Comparison of ENCODE assay signal across 1 cellular context in the genomic region with DNA sequence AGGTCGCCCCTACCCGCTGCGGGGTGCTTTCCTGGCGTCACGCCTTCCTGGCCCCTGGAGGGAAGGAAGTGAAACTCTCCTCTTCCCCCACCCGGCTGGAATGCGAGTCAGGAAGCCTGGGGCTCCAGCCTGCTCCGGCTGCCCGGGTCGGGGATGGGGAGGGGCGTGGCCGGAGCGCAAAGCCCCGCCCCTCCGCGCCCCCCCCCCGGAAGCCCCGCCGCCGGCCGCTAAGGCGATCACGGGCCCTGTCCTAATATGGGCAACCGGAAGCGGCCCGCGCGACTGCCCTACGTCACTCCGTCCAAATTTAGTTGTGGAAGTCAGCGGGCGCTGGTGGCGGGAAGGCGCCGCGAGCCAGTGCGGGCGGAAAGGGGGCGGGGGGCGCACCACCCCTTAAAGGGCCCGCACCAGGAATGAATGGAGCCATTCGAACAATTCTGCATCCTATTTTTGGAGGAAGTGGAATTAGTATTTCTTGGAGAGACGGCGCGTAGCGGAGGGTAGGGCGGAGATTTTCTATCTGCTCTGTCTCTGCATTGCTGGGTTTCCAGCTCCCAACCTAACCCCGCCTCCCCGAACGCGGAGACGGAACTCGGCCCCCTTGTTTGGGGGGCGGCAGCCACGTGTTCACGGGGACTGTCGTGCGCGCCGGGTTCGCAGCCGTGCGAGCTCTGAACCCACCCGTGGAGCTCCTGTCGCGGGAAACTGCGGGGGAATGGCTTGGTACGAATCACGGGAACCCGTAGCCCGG.
TF ChIP-seq lines count a peak whose summit lies in the region.

No MANE protein-coding gene starts in this region.

TF ChIP-seq in GM12878, 131 proteins besides CTCF, POLR2A, EP300 and RAD21 (continued from another document and continues in another):
- TF ChIP-seq CUX1 (IDR thresholded peaks at IDR 0.05; ENCODE audit: insufficient replicate concordance, low read depth, low read length): no peak
- TF ChIP-seq SRF (IDR thresholded peaks at IDR 0.05; ENCODE audit: low read depth in 2 of 2, low read length in 2 of 2): peak; percentile 96 to 98
- peak; percentile 38; the same call in 1 of the 2 replicates for TF ChIP-seq CHD2 (IDR thresholded peaks at IDR 0.05; ENCODE audit: borderline replicate concordance, low read depth, low read length)
- no peak for TF ChIP-seq TCF7 (IDR thresholded peaks at IDR 0.05; ENCODE audit: borderline replicate concordance)
- TF ChIP-seq, protein P1, sequence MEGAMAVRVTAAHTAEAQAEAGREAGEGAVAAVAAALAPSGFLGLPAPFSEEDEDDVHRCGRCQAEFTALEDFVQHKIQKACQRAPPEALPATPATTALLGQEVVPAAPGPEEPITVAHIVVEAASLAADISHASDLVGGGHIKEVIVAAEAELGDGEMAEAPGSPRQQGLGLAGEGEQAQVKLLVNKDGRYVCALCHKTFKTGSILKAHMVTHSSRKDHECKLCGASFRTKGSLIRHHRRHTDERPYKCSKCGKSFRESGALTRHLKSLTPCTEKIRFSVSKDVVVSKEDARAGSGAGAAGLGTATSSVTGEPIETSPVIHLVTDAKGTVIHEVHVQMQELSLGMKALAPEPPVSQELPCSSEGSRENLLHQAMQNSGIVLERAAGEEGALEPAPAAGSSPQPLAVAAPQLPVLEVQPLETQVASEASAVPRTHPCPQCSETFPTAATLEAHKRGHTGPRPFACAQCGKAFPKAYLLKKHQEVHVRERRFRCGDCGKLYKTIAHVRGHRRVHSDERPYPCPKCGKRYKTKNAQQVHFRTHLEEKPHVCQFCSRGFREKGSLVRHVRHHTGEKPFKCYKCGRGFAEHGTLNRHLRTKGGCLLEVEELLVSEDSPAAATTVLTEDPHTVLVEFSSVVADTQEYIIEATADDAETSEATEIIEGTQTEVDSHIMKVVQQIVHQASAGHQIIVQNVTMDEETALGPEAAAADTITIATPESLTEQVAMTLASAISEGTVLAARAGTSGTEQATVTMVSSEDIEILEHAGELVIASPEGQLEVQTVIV (IDR thresholded peaks at IDR 0.05; ENCODE audit: borderline replicate concordance, partially characterized antibody): peak; percentile 65
- TF ChIP-seq IKZF2 (IDR thresholded peaks at IDR 0.05): peak; percentile 92 to 93
- TF ChIP-seq MXI1 (IDR thresholded peaks at IDR 0.05; ENCODE audit: low read depth, low read length): peak; percentile 92
- TF ChIP-seq SKIL (IDR thresholded peaks at IDR 0.05; ENCODE audit: low read depth, poor library complexity, severe bottlenecking): no peak
- peak; percentile 55; the same call in 1 of the 2 replicates for TF ChIP-seq ZBTB40 (IDR thresholded peaks at IDR 0.05; ENCODE audit: borderline replicate concordance)
- TF ChIP-seq ATF7 (IDR thresholded peaks at IDR 0.05; ENCODE audit: low read depth): peak; percentile 71
- peak; percentile 87 for TF ChIP-seq NKRF (conservative IDR thresholded peaks at IDR 0.05)
- no peak for TF ChIP-seq JUND (IDR thresholded peaks at IDR 0.05; ENCODE audit: low read depth, low read length)
- TF ChIP-seq ZBED1 (IDR thresholded peaks at IDR 0.05; ENCODE audit: borderline replicate concordance): no peak
- no peak for TF ChIP-seq IRF5 (IDR thresholded peaks at IDR 0.05; ENCODE audit: borderline replicate concordance)
- peak; percentile 98 for TF ChIP-seq RB1 (IDR thresholded peaks at IDR 0.05; ENCODE audit: borderline replicate concordance)
- TF ChIP-seq STAT1 (conservative IDR thresholded peaks at IDR 0.05): no peak
- TF ChIP-seq GATAD2B (conservative IDR thresholded peaks at IDR 0.05; ENCODE audit: low read depth): peak; percentile 31; the same call in 1 of the 2 replicates
- TF ChIP-seq, protein P2, sequence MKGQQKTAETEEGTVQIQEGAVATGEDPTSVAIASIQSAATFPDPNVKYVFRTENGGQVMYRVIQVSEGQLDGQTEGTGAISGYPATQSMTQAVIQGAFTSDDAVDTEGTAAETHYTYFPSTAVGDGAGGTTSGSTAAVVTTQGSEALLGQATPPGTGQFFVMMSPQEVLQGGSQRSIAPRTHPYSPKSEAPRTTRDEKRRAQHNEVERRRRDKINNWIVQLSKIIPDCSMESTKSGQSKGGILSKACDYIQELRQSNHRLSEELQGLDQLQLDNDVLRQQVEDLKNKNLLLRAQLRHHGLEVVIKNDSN (IDR thresholded peaks at IDR 0.05; ENCODE audit: borderline replicate concordance, extremely low read length, insufficient read depth, low read depth, low read length): peak; percentile 74
- no peak for TF ChIP-seq CBX5 (IDR thresholded peaks at IDR 0.05; ENCODE audit: low read depth)
- no peak for TF ChIP-seq NFYA (IDR thresholded peaks at IDR 0.05; ENCODE audit: borderline replicate concordance, low read depth, low read length)
- TF ChIP-seq ATF2 (IDR thresholded peaks at IDR 0.05; ENCODE audit: low read length): no peak
- peak; percentile 58 for TF ChIP-seq MEF2B (IDR thresholded peaks at IDR 0.05; ENCODE audit: partially characterized antibody, poor library complexity, severe bottlenecking)
- TF ChIP-seq NR2F1 (conservative IDR thresholded peaks at IDR 0.05): 0 out of 2 replicates have a peak, but pooled peaks have one; percentile 35
- peak; percentile 12; the same call in 2 of the 3 replicates for TF ChIP-seq POU2F2 (IDR thresholded peaks at IDR 0.05; ENCODE audit: borderline replicate concordance, low read depth, low read length)
- no peak for TF ChIP-seq ZNF274 (IDR thresholded peaks at IDR 0.05; ENCODE audit: insufficient read depth, insufficient read length)
